ENCODE assay signal across 1 cellular context in genomic region chr10:12500406-12501303, GRCh38.
TF ChIP-seq lines count a peak whose summit lies in the region.

No MANE protein-coding gene starts in this region.

TF ChIP-seq in K562, 482 proteins besides CTCF, POLR2A, EP300 and RAD21 (continued from another document):
- TF ChIP-seq, protein P1, sequence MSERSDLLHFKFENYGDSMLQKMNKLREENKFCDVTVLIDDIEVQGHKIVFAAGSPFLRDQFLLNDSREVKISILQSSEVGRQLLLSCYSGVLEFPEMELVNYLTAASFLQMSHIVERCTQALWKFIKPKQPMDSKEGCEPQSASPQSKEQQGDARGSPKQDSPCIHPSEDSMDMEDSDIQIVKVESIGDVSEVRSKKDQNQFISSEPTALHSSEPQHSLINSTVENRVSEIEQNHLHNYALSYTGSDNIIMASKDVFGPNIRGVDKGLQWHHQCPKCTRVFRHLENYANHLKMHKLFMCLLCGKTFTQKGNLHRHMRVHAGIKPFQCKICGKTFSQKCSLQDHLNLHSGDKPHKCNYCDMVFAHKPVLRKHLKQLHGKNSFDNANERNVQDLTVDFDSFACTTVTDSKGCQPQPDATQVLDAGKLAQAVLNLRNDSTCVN (CRISPR knock-in tag; IDR thresholded peaks at IDR 0.05), result no peak
- TF ChIP-seq MCM5 (IDR thresholded peaks at IDR 0.05; ENCODE audit: low read depth) (no peak), ARID1B (IDR thresholded peaks at IDR 0.05) (no peak), FOS (IDR thresholded peaks at IDR 0.05; ENCODE audit: extremely low read depth, insufficient read length) (no peak), HOXB6 (CRISPR knock-in tag; IDR thresholded peaks at IDR 0.05; ENCODE audit: borderline replicate concordance) (no peak), POU5F1 (IDR thresholded peaks at IDR 0.05; ENCODE audit: borderline replicate concordance, low read depth, low read length, partially characterized antibody) (no peak), ADNP (tag; IDR thresholded peaks at IDR 0.05) (peak; percentile 48; the same call in 1 of the 2 replicates), STAG1 (CRISPR knock-in tag; IDR thresholded peaks at IDR 0.05; ENCODE audit: borderline replicate concordance) (no peak), NFIC (IDR thresholded peaks at IDR 0.05) (peak; percentile 60), HINFP (tag; conservative IDR thresholded peaks at IDR 0.05; ENCODE audit: low read depth) (no peak), TBP (optimal IDR thresholded peaks at IDR 0.05; ENCODE audit: low read depth, low read length) (no peak), SNAPC5 (CRISPR knock-in tag; IDR thresholded peaks at IDR 0.05) (no peak), ZFP36 (IDR thresholded peaks at IDR 0.05; ENCODE audit: low read depth, low read length, partially characterized antibody) (peak; percentile 40), ZNF592 (IDR thresholded peaks at IDR 0.05) (no peak), PPARD (CRISPR knock-in tag; IDR thresholded peaks at IDR 0.05) (no peak), RBM14 (IDR thresholded peaks at IDR 0.05; ENCODE audit: borderline replicate concordance, insufficient read depth, low read depth, low read length) (no peak), ZSCAN29 (IDR thresholded peaks at IDR 0.05) (no peak), HEY1 (CRISPR knock-in tag; IDR thresholded peaks at IDR 0.05; ENCODE audit: borderline replicate concordance) (no peak)
- TF ChIP-seq, protein P2, sequence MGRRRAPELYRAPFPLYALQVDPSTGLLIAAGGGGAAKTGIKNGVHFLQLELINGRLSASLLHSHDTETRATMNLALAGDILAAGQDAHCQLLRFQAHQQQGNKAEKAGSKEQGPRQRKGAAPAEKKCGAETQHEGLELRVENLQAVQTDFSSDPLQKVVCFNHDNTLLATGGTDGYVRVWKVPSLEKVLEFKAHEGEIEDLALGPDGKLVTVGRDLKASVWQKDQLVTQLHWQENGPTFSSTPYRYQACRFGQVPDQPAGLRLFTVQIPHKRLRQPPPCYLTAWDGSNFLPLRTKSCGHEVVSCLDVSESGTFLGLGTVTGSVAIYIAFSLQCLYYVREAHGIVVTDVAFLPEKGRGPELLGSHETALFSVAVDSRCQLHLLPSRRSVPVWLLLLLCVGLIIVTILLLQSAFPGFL (CRISPR knock-in tag; IDR thresholded peaks at IDR 0.05), result no peak
